Comparison of ENCODE assay signal across 1 cellular context in the genomic region with DNA sequence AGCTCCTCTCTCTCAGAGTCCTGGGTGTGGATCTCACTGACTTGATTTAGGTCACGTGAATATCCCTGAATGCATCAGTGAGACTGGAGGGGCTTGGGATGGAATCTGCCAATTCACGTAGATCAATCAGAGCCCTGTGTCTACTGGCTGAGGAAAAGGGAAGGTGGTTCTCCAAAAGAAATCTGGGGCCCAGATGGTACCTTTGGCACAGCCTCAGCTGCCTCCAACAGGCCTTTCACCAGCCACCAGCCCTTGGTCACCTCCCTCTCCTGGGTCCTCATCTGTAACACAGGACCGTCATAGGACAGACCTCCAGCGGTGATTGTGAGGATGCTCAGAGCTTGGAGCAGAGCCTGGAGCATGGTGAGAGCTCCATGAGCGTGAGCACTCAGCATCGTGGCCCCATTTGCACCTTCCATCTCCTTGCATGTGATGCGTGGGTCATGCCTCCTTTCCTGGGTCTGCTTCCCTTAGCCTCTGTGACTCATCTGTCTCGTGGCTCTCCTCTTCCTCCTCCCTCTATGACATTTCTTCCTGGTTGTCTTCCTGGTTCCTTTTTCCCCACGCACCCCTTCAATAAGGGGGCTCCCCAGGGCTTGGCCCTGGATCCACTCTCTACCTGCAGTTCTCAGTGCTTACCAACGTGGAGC.
TF ChIP-seq lines count a peak whose summit lies in the region.

No MANE protein-coding gene starts in this region.

TF ChIP-seq in IMR-90, 13 proteins besides CTCF, POLR2A, EP300 and RAD21:
- TF ChIP-seq CEBPB (IDR thresholded peaks at IDR 0.05; ENCODE audit: low read depth, low read length) (no peak), ELK1 (IDR thresholded peaks at IDR 0.05; ENCODE audit: borderline replicate concordance, low read depth, low read length) (no peak), MAFK (IDR thresholded peaks at IDR 0.05; ENCODE audit: low read depth, low read length) (no peak)
